In genomic region chr17:40738553-40738952, GRCh38 we compare ENCODE assay signal across 22 cellular contexts. TPM values are rescaled to one million over a fixed set of nuclear protein-coding genes. Genes with fewer than 3 reads are reported as not detected.
DNase-seq lines count a peak whose midpoint lies in the region; ATAC-seq, FAIRE-seq and TF ChIP-seq lines count a peak whose summit lies in the region.
"Had no signal": no experiment of that assay in that cellular context is flagged by ENCODE, and none has a peak within 500 bp of the region (broad histone marks: within the 10 kb centered on the region; RNA-seq: fewer than 3 reads in every experiment).

No MANE protein-coding gene starts in this region.

- H3K9ac ChIP-seq in HepG2 (ENCODE audit: insufficient read depth, low read depth, low read length) (no peak overlapping the region), K562 (ENCODE audit: insufficient read depth in 1 of 2, low read depth in 2 of 2, low read length in 2 of 2) (no peak overlapping the region)
- H3K9ac ChIP-seq: GM23248 had no signal

- H3K4me1 ChIP-seq in HepG2 (ENCODE audit: insufficient read depth, low read length) (no peaks in the 10 kb centered on the region), right lobe of liver (no peaks in the 10 kb centered on the region), K562 (replicated peaks in 1 of 2; ENCODE audit: control insufficient read depth in 2 of 2, insufficient read depth in 2 of 2, low read length in 2 of 2) (no peaks in the 10 kb centered on the region), upper lobe of left lung (no peaks in the 10 kb centered on the region)

- H3K4me2 ChIP-seq in HepG2 (ENCODE audit: low read depth, low read length) = no peak overlapping the region
- no peak overlapping the region; the same call in 1 of the 2 replicates for H3K4me2 ChIP-seq in K562 (ENCODE audit: insufficient read depth, low read length)

- no peak for ATAC-seq in HepG2
- no peak for ATAC-seq in right lobe of liver
- no peak; the same call in none of the 3 replicates for ATAC-seq in K562
- ATAC-seq in GM21717 (IDR thresholded peaks at IDR 0.05; ENCODE audit: unreplicated experiment) = no peak
- no peak for ATAC-seq in upper lobe of left lung (ENCODE audit: low FRiP score in 2 of 2)

- no peaks in the 10 kb centered on the region for H4K20me1 ChIP-seq in HepG2 (ENCODE audit: insufficient read depth, low read length)
- H4K20me1 ChIP-seq in K562 (replicated peaks; ENCODE audit: control insufficient read depth, insufficient read depth, low read length) = no peaks in the 10 kb centered on the region

- TF ChIP-seq CTCF in HepG2 (CRISPR knock-in tag; IDR thresholded peaks at IDR 0.05) = no peak
- no peak for TF ChIP-seq CTCF in right lobe of liver (IDR thresholded peaks at IDR 0.05)
- 0 out of 2 replicates have a peak, but pooled peaks have one; percentile 8 for TF ChIP-seq CTCF in HFFc6 (IDR thresholded peaks at IDR 0.05)
- TF ChIP-seq CTCF in K562 (IDR thresholded peaks at IDR 0.05 in 2 of 3, conservative IDR thresholded peaks at IDR 0.05 in 1 of 3; ENCODE audit: insufficient read depth in 2 of 3, low read depth in 1 of 3, low read length in 3 of 3) = no peak
- no peak for TF ChIP-seq CTCF in Calu3 (IDR thresholded peaks at IDR 0.05; ENCODE audit: unreplicated experiment)
- no peak for TF ChIP-seq CTCF in upper lobe of left lung (IDR thresholded peaks at IDR 0.05)

- H3K4me3 ChIP-seq in HepG2 (replicated peaks in 1 of 3; ENCODE audit: insufficient read depth in 1 of 3, low read depth in 2 of 3, low read length in 3 of 3) (no peak overlapping the region), right lobe of liver (no peak overlapping the region), K562 (no peak overlapping the region), upper lobe of left lung (no peak overlapping the region)
- H3K4me3 ChIP-seq: GM23248 had no signal

- H3K4me3 Mint-ChIP-seq in HFFc6 = no peak overlapping the region
- no peak overlapping the region for H3K4me3 Mint-ChIP-seq in Calu3 (ENCODE audit: low read depth, unreplicated experiment)
- H3K4me3 Mint-ChIP-seq: CD4-positive, alpha-beta memory T cell had no signal

- TF ChIP-seq POLR2A in HepG2 (IDR thresholded peaks at IDR 0.05; ENCODE audit: insufficient read depth in 1 of 2, low read depth in 2 of 2, low read length in 2 of 2) (no peak), right lobe of liver (IDR thresholded peaks at IDR 0.05) (no peak), K562 (conservative IDR thresholded peaks at IDR 0.05) (no peak), upper lobe of left lung (IDR thresholded peaks at IDR 0.05) (no peak)

- CTCF ChIA-PET in HepG2 (lab: Yijun Ruan, JAX; ENCODE audit: low intra/inter-chr PET ratio, low total read pairs) (no interaction called here), K562 (lab: Yijun Ruan, JAX; ENCODE audit: low intra/inter-chr PET ratio) (interaction anchor here (0.6 kb wide), 1 partner anchor 190 kb away, joined by 4 read pairs; no protein-coding TSS in a partner anchor), Calu3 (lab: Charles Lee) (interaction anchor here (0.5 to 12.3 kb wide), 10 partner anchors 9 to 263 kb away, joined by 3 to 116 read pairs (median 6); partner anchors contain the start of gene KRT25)

- no peaks in the 10 kb centered on the region for H3K4me1 Mint-ChIP-seq in HFFc6 (ENCODE audit: low read depth)
- H3K4me1 Mint-ChIP-seq in Calu3 (ENCODE audit: low read depth, unreplicated experiment) = no peaks in the 10 kb centered on the region
- H3K4me1 Mint-ChIP-seq: CD4-positive, alpha-beta memory T cell had no signal

- H3K27ac ChIP-seq in HepG2 (ENCODE audit: extremely low read length, insufficient read depth, low read length) (no peak overlapping the region), right lobe of liver (no peak overlapping the region), K562 (ENCODE audit: extremely low read depth, low read depth, low read length) (no peak overlapping the region), upper lobe of left lung (no peak overlapping the region)
- H3K27ac ChIP-seq: GM23248 had no signal

- TF ChIP-seq RAD21 in HepG2 (CRISPR knock-in tag; IDR thresholded peaks at IDR 0.05) (no peak), K562 (CRISPR knock-in tag; conservative IDR thresholded peaks at IDR 0.05 in 1 of 2, IDR thresholded peaks at IDR 0.05 in 1 of 2) (no peak)

- H3K9me3 Mint-ChIP-seq in HFFc6 (peaks cover 7% of the 10 kb centered on the region), Calu3 (ENCODE audit: low read depth, unreplicated experiment) (peaks cover 5% of the 10 kb centered on the region)

- POLR2A ChIA-PET in HepG2 (lab: Yijun Ruan, JAX) = no interaction called here
- POLR2A ChIA-PET in K562 (lab: Yijun Ruan, JAX) = interaction anchor here (0.7 kb wide), 1 partner anchor 23 kb away, joined by 3 read pairs; no protein-coding TSS in a partner anchor

- peaks cover 6% of the 10 kb centered on the region for H3K36me3 Mint-ChIP-seq in HFFc6 (ENCODE audit: low read depth)
- H3K36me3 Mint-ChIP-seq in Calu3 (ENCODE audit: insufficient read depth, unreplicated experiment) = no peaks in the 10 kb centered on the region

- no peak for TF ChIP-seq EP300 in HepG2 (IDR thresholded peaks at IDR 0.05; ENCODE audit: low read depth in 2 of 2, low read length in 2 of 2)
- TF ChIP-seq EP300 in HepG2 (CRISPR knock-in tag; IDR thresholded peaks at IDR 0.05; ENCODE audit: borderline replicate concordance) = no peak
- TF ChIP-seq EP300 in K562 (IDR thresholded peaks at IDR 0.05; ENCODE audit: low read length) = no peak
- TF ChIP-seq EP300 in upper lobe of left lung (IDR thresholded peaks at IDR 0.05) = no peak

- no peak for FAIRE-seq in HepG2 (lab: Jason Lieb, UNC)
- no peak for FAIRE-seq in K562 (lab: Jason Lieb, UNC)
- FAIRE-seq: G401.6, GM12891, GM18507, H1 had no signal

- 2% methylated on average over 4 of the region's 4 CpGs for WGBS in HepG2 (ENCODE audit: low lambda C conversion rate)
- WGBS in right lobe of liver (ENCODE audit: insufficient coverage, low coverage, low lambda C conversion rate, missing lambda C conversion rate) = 35% methylated on average over 4 of the region's 4 CpGs
- 0% methylated on average over 4 of the region's 4 CpGs for WGBS in K562 (ENCODE audit: insufficient coverage, low coverage, missing lambda C conversion rate)
- 58 to 68% methylated on average over 4 of the region's 4 CpGs for WGBS in upper lobe of left lung, 2 donors

- H3K27ac Mint-ChIP-seq in HFFc6 = no peak overlapping the region
- H3K27ac Mint-ChIP-seq in Calu3 (ENCODE audit: unreplicated experiment) = no peak overlapping the region
- H3K27ac Mint-ChIP-seq: CD4-positive, alpha-beta memory T cell had no signal

- no peaks in the 10 kb centered on the region for H3K36me3 ChIP-seq in HepG2 (replicated peaks in 1 of 2; ENCODE audit: control insufficient read depth in 1 of 2, insufficient read depth in 2 of 2, low read length in 2 of 2)
- no peaks in the 10 kb centered on the region for H3K36me3 ChIP-seq in right lobe of liver
- H3K36me3 ChIP-seq in K562 (ENCODE audit: control insufficient read depth, insufficient read depth, low read length) = no peaks in the 10 kb centered on the region
- no peaks in the 10 kb centered on the region for H3K36me3 ChIP-seq in upper lobe of left lung

- H3K27me3 ChIP-seq in HepG2 (ENCODE audit: control insufficient read depth in 1 of 2, insufficient read depth in 2 of 2, low read length in 2 of 2) (peaks cover 2 to 8% of the 10 kb centered on the region in 2 experiments; a peak in 1 of 5 replicates), right lobe of liver (no peaks in the 10 kb centered on the region), K562 (ENCODE audit: control insufficient read depth in 2 of 2, insufficient read depth in 2 of 2, low read length in 2 of 2) (peaks cover 0 to 19% of the 10 kb centered on the region in 2 experiments; a peak in 2 of 5 replicates), upper lobe of left lung (no peaks in the 10 kb centered on the region)

- DNase-seq in HepG2 (ENCODE audit: low spot score) (no peak), right lobe of liver (no peak), HFFc6 (no peak), K562 (ENCODE audit: extremely low read depth in 1 of 4, low spot score in 3 of 4) (no peak), Calu3 (no peak), upper lobe of left lung (no peak)
- DNase-seq: 8988T; C1 segment of cervical spinal cord; CD4-positive, alpha-beta memory T cell; COR-L47; DMS153; DND-41; GM23248; H7; HCEC 1CT had no signal

- H3K9me1 ChIP-seq in K562 (ENCODE audit: control insufficient read depth, insufficient read depth, low read length) = no peaks in the 10 kb centered on the region

- intact Hi-C loops in HepG2 (cut with micrococcal nuclease; ENCODE audit: unreplicated experiment) = no loop called here
- intact Hi-C loops in right lobe of liver (cut with DNase I) = no loop called here
- intact Hi-C loops in K562 (cut with micrococcal nuclease) = no loop called here
- intact Hi-C loops in Calu3 (cut with micrococcal nuclease; ENCODE audit: unreplicated experiment) = no loop called here

- H2AFZ ChIP-seq in HepG2 (ENCODE audit: low read length) (no peak overlapping the region), K562 (ENCODE audit: low read depth, low read length) (no peak overlapping the region)
- H2AFZ ChIP-seq: GM23248 had no signal

- H3K79me2 ChIP-seq in HepG2 (ENCODE audit: insufficient read depth, low read length) = no peaks in the 10 kb centered on the region
- H3K79me2 ChIP-seq in K562 (ENCODE audit: control insufficient read depth, insufficient read depth, low read length) = no peaks in the 10 kb centered on the region

- peaks cover 25% of the 10 kb centered on the region for H3K27me3 Mint-ChIP-seq in HFFc6 (ENCODE audit: insufficient read depth)
- peaks cover 88% of the 10 kb centered on the region for H3K27me3 Mint-ChIP-seq in Calu3 (ENCODE audit: unreplicated experiment)

- in situ Hi-C loops in HepG2 (cut with HindIII; ENCODE audit: extremely low pct_ligation_motif_present, low pct_unique_long_range_greater_than_20kb) (no loop called here), K562 (cut with MboI) (no loop called here)

- H3K9me3 ChIP-seq in HepG2 (ENCODE audit: low read length) (no peaks in the 10 kb centered on the region), right lobe of liver (no peaks in the 10 kb centered on the region), K562 (replicated peaks; ENCODE audit: control insufficient read depth, insufficient read depth, low read depth, low read length) (no peaks in the 10 kb centered on the region; the same call in 1 of the 2 replicates), upper lobe of left lung (peaks cover 3 to 9% (median 4%) of the 10 kb centered on the region in 4 donors)

- BruUV-seq in HepG2 (replicated peaks; lab: Mats Ljungman, UMichigan) = no TSS peak
- no TSS peak for BruUV-seq in K562 (replicated peaks; lab: Mats Ljungman, UMichigan)
- no TSS peak for BruUV-seq in Calu3 (replicated peaks; lab: Mats Ljungman, UMichigan)

RNA-seq across cellular contexts. Expression of gene KRT25, which starts 16.6 kb away (rescaled TPM):
- total RNA-seq in HepG2 (2016; rRNA removed; fragmentation: Illumina TruSeq; extraction: Trizol) (not detected in 2 replicates), right lobe of liver (not detected), K562 (2014; rRNA removed) (not detected in 2 replicates), K562 (2014; rRNA removed; fragmentation: Illumina TruSeq; extraction: Trizol) (not detected in 2 replicates), K562 (2015; rRNA removed; fragmentation: Illumina TruSeq; extraction: Trizol) (not detected in 2 replicates), K562 (2021) (not detected in 2 replicates), Calu3 (2022) (not detected in 2 replicates), upper lobe of left lung (not detected)
- not detected in 2 replicates for total RNA-seq in HepG2 (2016; cell fraction: cytosol; rRNA removed; fragmentation: Illumina TruSeq; extraction: Trizol; ENCODE audit: low read depth)
- not detected in 2 replicates for total RNA-seq in HepG2 (2016; cell fraction: insoluble cytoplasmic fraction; rRNA removed; fragmentation: Illumina TruSeq; extraction: Trizol)
- not detected in 2 replicates for total RNA-seq in HepG2 (2016; cell fraction: membrane; rRNA removed; fragmentation: Illumina TruSeq; extraction: Trizol)
- not detected in 2 replicates for total RNA-seq in HepG2 (2016; cell fraction: nucleus; rRNA removed; fragmentation: Illumina TruSeq; extraction: Trizol)
- polyA plus RNA-seq in HepG2 (2011; rRNA removed) (not detected in 2 replicates), K562 (2011; rRNA removed) (not detected in 2 replicates), K562 (2014; fragmentation: Illumina TruSeq; extraction: Trizol) (not detected in 2 replicates), K562 (2014; fragmentation: Nextera tagmentation; extraction: Ambion mirVana) (not detected), K562 (2014; rRNA removed) (not detected in 2 replicates)
- not detected in 2 replicates for polyA plus RNA-seq in HepG2 (2011; cell fraction: cytosol; rRNA removed)
- not detected in 2 replicates for polyA plus RNA-seq in HepG2 (2011; cell fraction: nucleus; rRNA removed)
- not detected in 2 replicates for polyA plus RNA-seq in HepG2 (2012)
- polyA plus RNA-seq in HepG2 (2016; cell fraction: cytosol; fragmentation: Illumina TruSeq; extraction: Trizol; ENCODE audit: low read depth) = not detected in 2 replicates
- polyA plus RNA-seq in HepG2 (2016; cell fraction: insoluble cytoplasmic fraction; fragmentation: Illumina TruSeq; extraction: Trizol; ENCODE audit: low read depth) = not detected in 2 replicates
- not detected in 2 replicates for polyA plus RNA-seq in HepG2 (2016; cell fraction: membrane; fragmentation: Illumina TruSeq; extraction: Trizol; ENCODE audit: low read depth)
- polyA plus RNA-seq in HepG2 (2016; cell fraction: nucleus; fragmentation: Illumina TruSeq; extraction: Trizol; ENCODE audit: insufficient read depth, low read depth) = not detected in 2 replicates
- not detected in 2 replicates for polyA minus RNA-seq in HepG2 (2011; rRNA and poly(A)+ RNA removed; ENCODE audit: low replicate concordance)
- not detected in 2 replicates for polyA minus RNA-seq in HepG2 (2011; cell fraction: cytosol; rRNA and poly(A)+ RNA removed)
- not detected in 2 replicates for polyA minus RNA-seq in HepG2 (2011; cell fraction: nucleus; rRNA and poly(A)+ RNA removed)
- not detected for total RNA-seq in HFFc6 (2021; fragmentation: NEBNext Ultra II Directional; extraction: Animal tissue kit (Norgen Biotek cat#: 25700))
- total RNA-seq in K562 (2011; cell fraction: chromatin; rRNA removed; ENCODE audit: low replicate concordance) = not detected in 2 replicates
- total RNA-seq in K562 (2011; cell fraction: nucleolus; rRNA removed) = not detected in 2 replicates
- not detected in 2 replicates for total RNA-seq in K562 (2011; cell fraction: nucleoplasm; rRNA removed)
- not detected in 2 replicates for polyA plus RNA-seq in K562 (2011; cell fraction: cytosol; rRNA removed)
- not detected in 2 replicates for polyA plus RNA-seq in K562 (2011; cell fraction: nucleus; rRNA removed)
- 0.19 TPM in 1 of 2 replicates, not detected in the other for polyA plus RNA-seq in K562 (2012)
- polyA minus RNA-seq in K562 (2011; rRNA and poly(A)+ RNA removed) = not detected in 2 replicates
- not detected in 2 replicates for polyA minus RNA-seq in K562 (2011; cell fraction: cytosol; rRNA and poly(A)+ RNA removed)
- polyA minus RNA-seq in K562 (2011; cell fraction: nucleus; rRNA and poly(A)+ RNA removed) = not detected in 2 replicates
- total RNA-seq: CD4-positive, alpha-beta memory T cell; GM23248; H1; H7 had no signal
- polyA plus RNA-seq: BJ; CD4-positive, alpha-beta memory T cell; GM23248; H1 had no signal

RNA-seq across cellular contexts. Expression of gene KRT26, which starts 33.4 kb away (rescaled TPM):
- not detected in 2 replicates for total RNA-seq in HepG2 (2016; rRNA removed; fragmentation: Illumina TruSeq; extraction: Trizol)
- not detected in 2 replicates for total RNA-seq in HepG2 (2016; cell fraction: cytosol; rRNA removed; fragmentation: Illumina TruSeq; extraction: Trizol; ENCODE audit: low read depth)
- not detected in 2 replicates for total RNA-seq in HepG2 (2016; cell fraction: insoluble cytoplasmic fraction; rRNA removed; fragmentation: Illumina TruSeq; extraction: Trizol)
- not detected in 2 replicates for total RNA-seq in HepG2 (2016; cell fraction: membrane; rRNA removed; fragmentation: Illumina TruSeq; extraction: Trizol)
- not detected in 2 replicates for total RNA-seq in HepG2 (2016; cell fraction: nucleus; rRNA removed; fragmentation: Illumina TruSeq; extraction: Trizol)
- not detected in 2 replicates for polyA plus RNA-seq in HepG2 (2011; rRNA removed)
- polyA plus RNA-seq in HepG2 (2011; cell fraction: cytosol; rRNA removed) = not detected in 2 replicates
- not detected in 2 replicates for polyA plus RNA-seq in HepG2 (2011; cell fraction: nucleus; rRNA removed)
- polyA plus RNA-seq in HepG2 (2012) = not detected in 2 replicates
- polyA plus RNA-seq in HepG2 (2016; cell fraction: cytosol; fragmentation: Illumina TruSeq; extraction: Trizol; ENCODE audit: low read depth) = not detected in 2 replicates
- polyA plus RNA-seq in HepG2 (2016; cell fraction: insoluble cytoplasmic fraction; fragmentation: Illumina TruSeq; extraction: Trizol; ENCODE audit: low read depth) = not detected in 2 replicates
- not detected in 2 replicates for polyA plus RNA-seq in HepG2 (2016; cell fraction: membrane; fragmentation: Illumina TruSeq; extraction: Trizol; ENCODE audit: low read depth)
- not detected in 2 replicates for polyA plus RNA-seq in HepG2 (2016; cell fraction: nucleus; fragmentation: Illumina TruSeq; extraction: Trizol; ENCODE audit: insufficient read depth, low read depth)
- polyA minus RNA-seq in HepG2 (2011; rRNA and poly(A)+ RNA removed; ENCODE audit: low replicate concordance) = not detected in 2 replicates
- polyA minus RNA-seq in HepG2 (2011; cell fraction: cytosol; rRNA and poly(A)+ RNA removed) = not detected in 2 replicates
- not detected in 2 replicates for polyA minus RNA-seq in HepG2 (2011; cell fraction: nucleus; rRNA and poly(A)+ RNA removed)
- not detected for total RNA-seq in right lobe of liver
- not detected for total RNA-seq in HFFc6 (2021; fragmentation: NEBNext Ultra II Directional; extraction: Animal tissue kit (Norgen Biotek cat#: 25700))
- total RNA-seq in K562 (2011; cell fraction: chromatin; rRNA removed; ENCODE audit: low replicate concordance) = not detected in 2 replicates
- not detected in 2 replicates for total RNA-seq in K562 (2011; cell fraction: nucleolus; rRNA removed)
- not detected in 2 replicates for total RNA-seq in K562 (2011; cell fraction: nucleoplasm; rRNA removed)
- total RNA-seq in K562 (2014; rRNA removed) = not detected in 2 replicates
- total RNA-seq in K562 (2014; rRNA removed; fragmentation: Illumina TruSeq; extraction: Trizol) = not detected in 2 replicates
- not detected in 2 replicates for total RNA-seq in K562 (2015; rRNA removed; fragmentation: Illumina TruSeq; extraction: Trizol)
- not detected in 2 replicates for total RNA-seq in K562 (2021)
- polyA plus RNA-seq in K562 (2011; rRNA removed) = not detected in 2 replicates
- not detected in 2 replicates for polyA plus RNA-seq in K562 (2011; cell fraction: cytosol; rRNA removed)
- not detected in 2 replicates for polyA plus RNA-seq in K562 (2011; cell fraction: nucleus; rRNA removed)
- polyA plus RNA-seq in K562 (2012) = not detected in 2 replicates
- not detected in 2 replicates for polyA plus RNA-seq in K562 (2014; fragmentation: Illumina TruSeq; extraction: Trizol)
- polyA plus RNA-seq in K562 (2014; fragmentation: Nextera tagmentation; extraction: Ambion mirVana) = not detected
- not detected in 2 replicates for polyA plus RNA-seq in K562 (2014; rRNA removed)
- not detected in 2 replicates for polyA minus RNA-seq in K562 (2011; rRNA and poly(A)+ RNA removed)
- not detected in 2 replicates for polyA minus RNA-seq in K562 (2011; cell fraction: cytosol; rRNA and poly(A)+ RNA removed)
- not detected in 2 replicates for polyA minus RNA-seq in K562 (2011; cell fraction: nucleus; rRNA and poly(A)+ RNA removed)
- total RNA-seq in Calu3 (2022) = not detected in 2 replicates
- not detected for total RNA-seq in upper lobe of left lung
- total RNA-seq: A673; CD4-positive, alpha-beta memory T cell; GM23248; H1; H7 had no signal
- polyA plus RNA-seq: BJ; CD4-positive, alpha-beta memory T cell; GM23248; H1 had no signal

RNA-seq across cellular contexts. Expression of gene KRT24, which starts 35.0 kb away (rescaled TPM):
- total RNA-seq in HepG2 (2016; rRNA removed; fragmentation: Illumina TruSeq; extraction: Trizol) = not detected in 2 replicates
- total RNA-seq in HepG2 (2016; cell fraction: cytosol; rRNA removed; fragmentation: Illumina TruSeq; extraction: Trizol; ENCODE audit: low read depth) = not detected in 2 replicates
- total RNA-seq in HepG2 (2016; cell fraction: insoluble cytoplasmic fraction; rRNA removed; fragmentation: Illumina TruSeq; extraction: Trizol) = not detected in 2 replicates
- total RNA-seq in HepG2 (2016; cell fraction: membrane; rRNA removed; fragmentation: Illumina TruSeq; extraction: Trizol) = not detected in 2 replicates
- not detected in 2 replicates for total RNA-seq in HepG2 (2016; cell fraction: nucleus; rRNA removed; fragmentation: Illumina TruSeq; extraction: Trizol)
- not detected in 2 replicates for polyA plus RNA-seq in HepG2 (2011; rRNA removed)
- polyA plus RNA-seq in HepG2 (2011; cell fraction: cytosol; rRNA removed) = not detected in 2 replicates
- polyA plus RNA-seq in HepG2 (2011; cell fraction: nucleus; rRNA removed) = not detected in 2 replicates
- not detected in 2 replicates for polyA plus RNA-seq in HepG2 (2012)
- not detected in 2 replicates for polyA plus RNA-seq in HepG2 (2016; cell fraction: cytosol; fragmentation: Illumina TruSeq; extraction: Trizol; ENCODE audit: low read depth)
- polyA plus RNA-seq in HepG2 (2016; cell fraction: insoluble cytoplasmic fraction; fragmentation: Illumina TruSeq; extraction: Trizol; ENCODE audit: low read depth) = not detected in 2 replicates
- polyA plus RNA-seq in HepG2 (2016; cell fraction: membrane; fragmentation: Illumina TruSeq; extraction: Trizol; ENCODE audit: low read depth) = not detected in 2 replicates
- polyA plus RNA-seq in HepG2 (2016; cell fraction: nucleus; fragmentation: Illumina TruSeq; extraction: Trizol; ENCODE audit: insufficient read depth, low read depth) = not detected in 2 replicates
- polyA minus RNA-seq in HepG2 (2011; rRNA and poly(A)+ RNA removed; ENCODE audit: low replicate concordance) = not detected in 2 replicates
- not detected in 2 replicates for polyA minus RNA-seq in HepG2 (2011; cell fraction: cytosol; rRNA and poly(A)+ RNA removed)
- polyA minus RNA-seq in HepG2 (2011; cell fraction: nucleus; rRNA and poly(A)+ RNA removed) = not detected in 2 replicates
- total RNA-seq in right lobe of liver = not detected
- total RNA-seq in HFFc6 (2021; fragmentation: NEBNext Ultra II Directional; extraction: Animal tissue kit (Norgen Biotek cat#: 25700)) = not detected
- not detected in 2 replicates for total RNA-seq in K562 (2011; cell fraction: chromatin; rRNA removed; ENCODE audit: low replicate concordance)
- not detected in 2 replicates for total RNA-seq in K562 (2011; cell fraction: nucleolus; rRNA removed)
- not detected in 2 replicates for total RNA-seq in K562 (2011; cell fraction: nucleoplasm; rRNA removed)
- not detected in 2 replicates for total RNA-seq in K562 (2014; rRNA removed)
- not detected in 2 replicates for total RNA-seq in K562 (2014; rRNA removed; fragmentation: Illumina TruSeq; extraction: Trizol)
- not detected in 2 replicates for total RNA-seq in K562 (2015; rRNA removed; fragmentation: Illumina TruSeq; extraction: Trizol)
- not detected in 2 replicates for total RNA-seq in K562 (2021)
- not detected in 2 replicates for polyA plus RNA-seq in K562 (2011; rRNA removed)
- not detected in 2 replicates for polyA plus RNA-seq in K562 (2011; cell fraction: cytosol; rRNA removed)
- polyA plus RNA-seq in K562 (2011; cell fraction: nucleus; rRNA removed) = not detected in 2 replicates
- not detected in 2 replicates for polyA plus RNA-seq in K562 (2012)
- not detected in 2 replicates for polyA plus RNA-seq in K562 (2014; fragmentation: Illumina TruSeq; extraction: Trizol)
- polyA plus RNA-seq in K562 (2014; fragmentation: Nextera tagmentation; extraction: Ambion mirVana) = not detected
- polyA plus RNA-seq in K562 (2014; rRNA removed) = not detected in 2 replicates
- not detected in 2 replicates for polyA minus RNA-seq in K562 (2011; rRNA and poly(A)+ RNA removed)
- not detected in 2 replicates for polyA minus RNA-seq in K562 (2011; cell fraction: cytosol; rRNA and poly(A)+ RNA removed)
- not detected in 2 replicates for polyA minus RNA-seq in K562 (2011; cell fraction: nucleus; rRNA and poly(A)+ RNA removed)
- 2.0 and 2.4 TPM in 2 replicates for total RNA-seq in Calu3 (2022)
- not detected for total RNA-seq in upper lobe of left lung
- total RNA-seq: A673; CD4-positive, alpha-beta memory T cell; GM23248; H1; H7 had no signal
- polyA plus RNA-seq: BJ; CD4-positive, alpha-beta memory T cell; GM23248; H1 had no signal

RNA-seq across cellular contexts. Expression of gene KRT27, which starts 43.8 kb away (rescaled TPM):
- total RNA-seq in HepG2 (2016; rRNA removed; fragmentation: Illumina TruSeq; extraction: Trizol) = not detected in 2 replicates
- not detected in 2 replicates for total RNA-seq in HepG2 (2016; cell fraction: cytosol; rRNA removed; fragmentation: Illumina TruSeq; extraction: Trizol; ENCODE audit: low read depth)
- not detected in 2 replicates for total RNA-seq in HepG2 (2016; cell fraction: insoluble cytoplasmic fraction; rRNA removed; fragmentation: Illumina TruSeq; extraction: Trizol)
- total RNA-seq in HepG2 (2016; cell fraction: membrane; rRNA removed; fragmentation: Illumina TruSeq; extraction: Trizol) = not detected in 2 replicates
- total RNA-seq in HepG2 (2016; cell fraction: nucleus; rRNA removed; fragmentation: Illumina TruSeq; extraction: Trizol) = not detected in 2 replicates
- polyA plus RNA-seq in HepG2 (2011; rRNA removed) = not detected in 2 replicates
- polyA plus RNA-seq in HepG2 (2011; cell fraction: cytosol; rRNA removed) = not detected in 2 replicates
- polyA plus RNA-seq in HepG2 (2011; cell fraction: nucleus; rRNA removed) = not detected in 2 replicates
- not detected in 2 replicates for polyA plus RNA-seq in HepG2 (2012)
- polyA plus RNA-seq in HepG2 (2016; cell fraction: cytosol; fragmentation: Illumina TruSeq; extraction: Trizol; ENCODE audit: low read depth) = not detected in 2 replicates
- not detected in 2 replicates for polyA plus RNA-seq in HepG2 (2016; cell fraction: insoluble cytoplasmic fraction; fragmentation: Illumina TruSeq; extraction: Trizol; ENCODE audit: low read depth)
- not detected in 2 replicates for polyA plus RNA-seq in HepG2 (2016; cell fraction: membrane; fragmentation: Illumina TruSeq; extraction: Trizol; ENCODE audit: low read depth)
- polyA plus RNA-seq in HepG2 (2016; cell fraction: nucleus; fragmentation: Illumina TruSeq; extraction: Trizol; ENCODE audit: insufficient read depth, low read depth) = not detected in 2 replicates
- not detected in 2 replicates for polyA minus RNA-seq in HepG2 (2011; rRNA and poly(A)+ RNA removed; ENCODE audit: low replicate concordance)
- polyA minus RNA-seq in HepG2 (2011; cell fraction: cytosol; rRNA and poly(A)+ RNA removed) = not detected in 2 replicates
- polyA minus RNA-seq in HepG2 (2011; cell fraction: nucleus; rRNA and poly(A)+ RNA removed) = not detected in 2 replicates
- not detected for total RNA-seq in right lobe of liver
- not detected for total RNA-seq in HFFc6 (2021; fragmentation: NEBNext Ultra II Directional; extraction: Animal tissue kit (Norgen Biotek cat#: 25700))
- not detected in 2 replicates for total RNA-seq in K562 (2011; cell fraction: chromatin; rRNA removed; ENCODE audit: low replicate concordance)
- total RNA-seq in K562 (2011; cell fraction: nucleolus; rRNA removed) = not detected in 2 replicates
- total RNA-seq in K562 (2011; cell fraction: nucleoplasm; rRNA removed) = not detected in 2 replicates
- not detected in 2 replicates for total RNA-seq in K562 (2014; rRNA removed)
- total RNA-seq in K562 (2014; rRNA removed; fragmentation: Illumina TruSeq; extraction: Trizol) = not detected in 2 replicates
- total RNA-seq in K562 (2015; rRNA removed; fragmentation: Illumina TruSeq; extraction: Trizol) = not detected in 2 replicates
- 0.11 TPM in 1 of 2 replicates, not detected in the other for total RNA-seq in K562 (2021)
- not detected in 2 replicates for polyA plus RNA-seq in K562 (2011; rRNA removed)
- polyA plus RNA-seq in K562 (2011; cell fraction: cytosol; rRNA removed) = not detected in 2 replicates
- polyA plus RNA-seq in K562 (2011; cell fraction: nucleus; rRNA removed) = not detected in 2 replicates
- polyA plus RNA-seq in K562 (2012) = not detected in 2 replicates
- not detected in 2 replicates for polyA plus RNA-seq in K562 (2014; fragmentation: Illumina TruSeq; extraction: Trizol)
- polyA plus RNA-seq in K562 (2014; fragmentation: Nextera tagmentation; extraction: Ambion mirVana) = under 1 TPM in 1 of 2 experiments, not detected in 1; 0.10 TPM
- polyA plus RNA-seq in K562 (2014; rRNA removed) = not detected in 2 replicates
- polyA minus RNA-seq in K562 (2011; rRNA and poly(A)+ RNA removed) = not detected in 2 replicates
- not detected in 2 replicates for polyA minus RNA-seq in K562 (2011; cell fraction: cytosol; rRNA and poly(A)+ RNA removed)
- polyA minus RNA-seq in K562 (2011; cell fraction: nucleus; rRNA and poly(A)+ RNA removed) = not detected in 2 replicates
- total RNA-seq in Calu3 (2022) = not detected in 2 replicates
- 1 to 10 TPM in 1 of 6 donors, under 1 TPM in 3, not detected in 2; 0.24 to 1.4 (median 0.65) TPM for total RNA-seq in upper lobe of left lung
- total RNA-seq: A673; CD4-positive, alpha-beta memory T cell; GM23248; H1; H7 had no signal
- polyA plus RNA-seq: BJ; CD4-positive, alpha-beta memory T cell; GM23248; H1 had no signal

Comparison
In these comparisons a context has a peak if more than half of its experiments do, and no peak if none do; other contexts are left out.
1. Of the 241 proteins assayed by ChIP-seq in both HepG2 and K562: peak only in HepG2: MNT; only in K562: ATF4; in both: none; in neither: 237; mixed calls (peak in some experiments, not most) for 2.